ENCODE assay signal across 17 cellular contexts in genomic region chrX:13467243-13467642, GRCh38.
DNase-seq lines count a peak whose midpoint lies in the region; ATAC-seq, FAIRE-seq and TF ChIP-seq lines count a peak whose summit lies in the region.
"Had no signal": no experiment of that assay in that cellular context is flagged by ENCODE, and none has a peak within 500 bp of the region (broad histone marks: within the 10 kb centered on the region; RNA-seq: fewer than 3 reads in every experiment).

No MANE protein-coding gene starts in this region.

- in situ Hi-C loops in IMR-90 (cut with MboI; ENCODE audit: low sequenced_read_pairs) = no loop called here

- no peaks in the 10 kb centered on the region for H3K27me3 Mint-ChIP-seq in astrocyte (ENCODE audit: low read depth, unreplicated experiment)
- H3K27me3 Mint-ChIP-seq: CD4-positive, alpha-beta T cell had no signal

- H3K27ac ChIP-seq in IMR-90 (ENCODE audit: insufficient read depth, low read length) (peak overlapping the region; percentile 13; the same call in 1 of the 2 replicates), astrocyte (ENCODE audit: low read depth, low read length) (no peak overlapping the region), rectal smooth muscle tissue (ENCODE audit: low read depth, low read length) (peak overlapping the region; percentile 3), WERI-Rb-1 (no peak overlapping the region)
- H3K27ac ChIP-seq: C4-2B, GM23248 had no signal

- no peak overlapping the region for H2BK5ac ChIP-seq in IMR-90 (ENCODE audit: low read depth, low read length, poor library complexity, severe bottlenecking)

- H2BK20ac ChIP-seq in IMR-90 (ENCODE audit: low read depth, low read length) = no peak overlapping the region

- intact Hi-C loops in IMR-90 (cut with micrococcal nuclease) = no loop called here

- no TSS peak for BruUV-seq in IMR-90 (replicated peaks; lab: Mats Ljungman, UMichigan)

- H3K14ac ChIP-seq in IMR-90 (replicated peaks; ENCODE audit: low read depth, low read length) = no peak overlapping the region

- peaks cover 2% of the 10 kb centered on the region for H3K9me3 Mint-ChIP-seq in astrocyte (ENCODE audit: unreplicated experiment)

- FAIRE-seq in astrocyte (lab: Jason Lieb, UNC) = peak; percentile 20
- FAIRE-seq: D721Med, G401.6, GM12892, GM18507 had no signal

- no peak for TF ChIP-seq RAD21 in IMR-90 (IDR thresholded peaks at IDR 0.05; ENCODE audit: low read length)

- H3K36me3 Mint-ChIP-seq in astrocyte (ENCODE audit: low read depth, unreplicated experiment) = no peaks in the 10 kb centered on the region

- no peak overlapping the region for H3K4ac ChIP-seq in IMR-90 (ENCODE audit: low read depth, low read length)

- H2AK9ac ChIP-seq in IMR-90 (replicated peaks; ENCODE audit: low read depth, low read length, poor library complexity) = no peak overlapping the region

- no peak overlapping the region for H3K4me3 Mint-ChIP-seq in astrocyte (ENCODE audit: unreplicated experiment)
- H3K4me3 Mint-ChIP-seq: CD4-positive, alpha-beta T cell had no signal

- CTCF ChIA-PET in IMR-90 (lab: Yijun Ruan, JAX) = interaction anchor here (1.0 kb wide), 1 partner anchor 13 kb away, joined by 3 read pairs; no protein-coding TSS in a partner anchor

- H2AFZ ChIP-seq in IMR-90 (replicated peaks; ENCODE audit: low read length, poor library complexity) = no peak overlapping the region
- no peak overlapping the region for H2AFZ ChIP-seq in astrocyte (ENCODE audit: low read depth, low read length)
- H2AFZ ChIP-seq: GM23248 had no signal

- peaks cover 3% of the 10 kb centered on the region; the same call in 1 of the 2 replicates for H3K4me1 ChIP-seq in IMR-90 (ENCODE audit: control insufficient read depth, insufficient read depth, low read length)
- H3K4me1 ChIP-seq in astrocyte (ENCODE audit: insufficient read depth, low read length) = peaks cover 9% of the 10 kb centered on the region
- H3K4me1 ChIP-seq in rectal smooth muscle tissue (ENCODE audit: control insufficient read depth, insufficient read depth, low read length) = no peaks in the 10 kb centered on the region
- H3K4me1 ChIP-seq: Caco-2 had no signal

- no peak overlapping the region for H3K27ac Mint-ChIP-seq in astrocyte (ENCODE audit: unreplicated experiment)
- H3K27ac Mint-ChIP-seq: CD4-positive, alpha-beta T cell had no signal

- TF ChIP-seq POLR2A in IMR-90 (IDR thresholded peaks at IDR 0.05; ENCODE audit: low read depth, low read length) = no peak

- H3K27me3 ChIP-seq in IMR-90 (ENCODE audit: control insufficient read depth, insufficient read depth, low read length) (no peaks in the 10 kb centered on the region), astrocyte (ENCODE audit: insufficient read depth, low read length) (no peaks in the 10 kb centered on the region), rectal smooth muscle tissue (ENCODE audit: control insufficient read depth, insufficient read depth, low read length) (no peaks in the 10 kb centered on the region), WERI-Rb-1 (ENCODE audit: insufficient read depth, low read depth, severe bottlenecking) (no peaks in the 10 kb centered on the region)

- peaks cover 3% of the 10 kb centered on the region for H3K9me3 ChIP-seq in IMR-90 (ENCODE audit: control insufficient read depth, insufficient read depth, low read length)
- no peaks in the 10 kb centered on the region for H3K9me3 ChIP-seq in astrocyte (ENCODE audit: insufficient read depth, low read depth, low read length)
- H3K9me3 ChIP-seq in WERI-Rb-1 (ENCODE audit: severe bottlenecking) = peaks cover 7% of the 10 kb centered on the region
- H3K9me3 ChIP-seq: Caco-2, HAP-1 had no signal

- no peak for ATAC-seq in IMR-90 (ENCODE audit: low read depth)

- H3K79me1 ChIP-seq in IMR-90 (ENCODE audit: low read depth in 1 of 2, low read length in 2 of 2) = no peaks in the 10 kb centered on the region

- H2BK15ac ChIP-seq in IMR-90 (ENCODE audit: low read depth, low read length) = no peak overlapping the region

- DNase-seq in IMR-90 (no peak), astrocyte (ENCODE audit: low read depth) (no peak), WERI-Rb-1 (no peak), NCI-H1105 (lab: John Stamatoyannopoulos, UW) (no peak), foreskin fibroblast (no peak)
- DNase-seq in activated effector memory CD4-positive, alpha-beta T cell treated with Interleukin-2 at 50 U/mL for 16 hours = no peak
- DNase-seq: AML-193; Caco-2; CD4-positive, alpha-beta T cell; GM23248 had no signal

- H3K36me3 ChIP-seq in IMR-90 (ENCODE audit: control insufficient read depth, insufficient read depth, low read length) = no peaks in the 10 kb centered on the region
- no peaks in the 10 kb centered on the region for H3K36me3 ChIP-seq in astrocyte (ENCODE audit: insufficient read depth, low read length)
- no peaks in the 10 kb centered on the region for H3K36me3 ChIP-seq in rectal smooth muscle tissue (ENCODE audit: control insufficient read depth, insufficient read depth, low read length)
- no peaks in the 10 kb centered on the region for H3K36me3 ChIP-seq in WERI-Rb-1
- H3K36me3 ChIP-seq: HAP-1 had no signal

- no peak overlapping the region; the same call in 1 of the 2 replicates for H2BK120ac ChIP-seq in IMR-90 (ENCODE audit: low read depth, low read length)

- H2AK5ac ChIP-seq in IMR-90 (ENCODE audit: low read depth, low read length) = no peak overlapping the region

- dilution Hi-C loops in IMR-90 (cut with HindIII; ENCODE audit: low sequenced_read_pairs, unreplicated experiment) = no loop called here

- no CpG with 5 or more reads among the region's 1 CpG for WGBS in IMR-90 (ENCODE audit: extremely low coverage in 2 of 2, insufficient read length in 1 of 2), 2 experiments

- no peak overlapping the region for H3K4me2 ChIP-seq in IMR-90 (ENCODE audit: low read depth, low read length)
- H3K4me2 ChIP-seq in astrocyte (ENCODE audit: low read length) = no peak overlapping the region

- POLR2A ChIA-PET in IMR-90 (lab: Charles Lee; ENCODE audit: unreplicated experiment) = interaction anchor here (0.6 kb wide), 1 partner anchor 492 kb away, joined by 3 read pairs; no protein-coding TSS in a partner anchor

- no peaks in the 10 kb centered on the region for H4K20me1 ChIP-seq in IMR-90 (ENCODE audit: insufficient read depth, low read length)
- H4K20me1 ChIP-seq in astrocyte (ENCODE audit: insufficient read depth, low read length) = no peaks in the 10 kb centered on the region

- H4K91ac ChIP-seq in IMR-90 (ENCODE audit: insufficient read depth, low read depth, low read length) = no peak overlapping the region

- no peak overlapping the region for H3K4me3 ChIP-seq in IMR-90 (ENCODE audit: insufficient read depth, low read depth, low read length)
- no peak overlapping the region for H3K4me3 ChIP-seq in astrocyte (ENCODE audit: insufficient read depth, low read depth, low read length)
- H3K4me3 ChIP-seq in rectal smooth muscle tissue (ENCODE audit: low read length) = no peak overlapping the region
- H3K4me3 ChIP-seq in WERI-Rb-1 (ENCODE audit: low read depth, low read length) = no peak overlapping the region
- H3K4me3 ChIP-seq in foreskin fibroblast (ENCODE audit: low read depth in 1 of 2, low read length in 2 of 2) = no peak overlapping the region
- H3K4me3 ChIP-seq: GM23248, HAP-1 had no signal

- no peak overlapping the region for H3K23ac ChIP-seq in IMR-90 (ENCODE audit: low read depth, low read length)

- TF ChIP-seq CTCF in IMR-90 (conservative IDR thresholded peaks at IDR 0.05; ENCODE audit: low read depth, low read length) (no peak), astrocyte (IDR thresholded peaks at IDR 0.05; ENCODE audit: insufficient read depth, low read depth, low read length) (no peak), WERI-Rb-1 (IDR thresholded peaks at IDR 0.05; ENCODE audit: low read depth, low read length) (no peak), foreskin fibroblast (IDR thresholded peaks at IDR 0.05; ENCODE audit: low read depth, low read length) (no peak)

- no peak overlapping the region for H3K18ac ChIP-seq in IMR-90 (ENCODE audit: low read depth, low read length)

- H4K8ac ChIP-seq in IMR-90 (ENCODE audit: low read depth in 2 of 2, low read length in 2 of 2) = no peak overlapping the region

- peaks cover 16% of the 10 kb centered on the region for H3K4me1 Mint-ChIP-seq in astrocyte (ENCODE audit: low read depth, unreplicated experiment)

- H3K9me1 ChIP-seq in IMR-90 (ENCODE audit: insufficient read depth, low read length) = no peaks in the 10 kb centered on the region

- H3K9ac ChIP-seq in IMR-90 (ENCODE audit: low read depth, low read length) (no peak overlapping the region), astrocyte (ENCODE audit: low read length) (no peak overlapping the region), rectal smooth muscle tissue (ENCODE audit: low read length) (no peak overlapping the region)
- H3K9ac ChIP-seq: GM23248 had no signal

- H3K79me2 ChIP-seq in astrocyte (ENCODE audit: insufficient read depth, low read length) = no peaks in the 10 kb centered on the region

- H4K5ac ChIP-seq in IMR-90 (ENCODE audit: low read depth, low read length) = no peak overlapping the region

- no peak overlapping the region for H3K56ac ChIP-seq in IMR-90 (ENCODE audit: extremely low read depth, insufficient read depth, low read length)

TF ChIP-seq in IMR-90, 13 proteins besides CTCF, POLR2A, EP300 and RAD21 (continues in another document):
- TF ChIP-seq CHD1 (IDR thresholded peaks at IDR 0.05; ENCODE audit: low read depth, low read length) (no peak), MXI1 (IDR thresholded peaks at IDR 0.05; ENCODE audit: borderline replicate concordance, low read depth, low read length) (no peak), BHLHE40 (IDR thresholded peaks at IDR 0.05; ENCODE audit: low read depth, low read length) (no peak), RCOR1 (IDR thresholded peaks at IDR 0.05; ENCODE audit: insufficient replicate concordance, low read length) (no peak), NFE2L2 (IDR thresholded peaks at IDR 0.05; ENCODE audit: low read depth, low read length) (no peak), ELK1 (IDR thresholded peaks at IDR 0.05; ENCODE audit: borderline replicate concordance, low read depth, low read length) (no peak), MAZ (IDR thresholded peaks at IDR 0.05; ENCODE audit: borderline replicate concordance, low read depth, low read length) (no peak), MAFK (IDR thresholded peaks at IDR 0.05; ENCODE audit: low read depth, low read length) (no peak), RFX5 (IDR thresholded peaks at IDR 0.05; ENCODE audit: low read depth, low read length) (no peak), SMC3 (IDR thresholded peaks at IDR 0.05; ENCODE audit: low read depth, low read length) (no peak), CEBPB (IDR thresholded peaks at IDR 0.05; ENCODE audit: low read depth, low read length) (no peak)

Comparison
In these comparisons a context has a peak if more than half of its experiments do, and no peak if none do; other contexts are left out.
1. H3K27ac ChIP-seq: peak in IMR-90 (single experiment) and rectal smooth muscle tissue (single experiment); none in astrocyte (single experiment) and WERI-Rb-1 (single experiment).